36 cellular contexts compared by ENCODE assay signal in genomic region chr13:66459143-66459542, GRCh38.
"Had no signal": no experiment of that assay in that cellular context is flagged by ENCODE, and none has a peak within 500 bp of the region (broad histone marks: within the 10 kb centered on the region; RNA-seq: fewer than 3 reads in every experiment).

No MANE protein-coding gene starts in this region.

- H3K4me1 ChIP-seq: ascending aorta, Peyer's patch had no signal

- H3K9me3 ChIP-seq: ascending aorta, MG63, Peyer's patch had no signal

- H3K36me3 ChIP-seq: ascending aorta, cardiac muscle cell, MG63, Peyer's patch, WERI-Rb-1 had no signal

- H3K4me3 ChIP-seq: ascending aorta, cardiac muscle cell, MG63, Peyer's patch had no signal

- H3K27ac ChIP-seq: ascending aorta, cardiac muscle cell, Peyer's patch, RWPE1, WERI-Rb-1 had no signal

- DNase-seq: activated CD4-positive, alpha-beta memory T cell treated with anti-CD3 and anti-CD28 coated beads, Interleukin-2, amount 10 ng/mL, durations not matched to agents 7 days and 5 days; activated CD4-positive, alpha-beta T cell treated with anti-CD3 and anti-CD28 coated beads for 1 hour; activated CD4-positive, alpha-beta T cell treated with anti-CD3 and anti-CD28 coated beads for 48 hours; activated CD4-positive, CD25-positive, alpha-beta regulatory T cell; activated CD8-positive, alpha-beta memory T cell treated with anti-CD3 and anti-CD28 coated beads for 24 hours; activated CD8-positive, alpha-beta memory T cell treated with anti-CD3 and anti-CD28 coated beads, Interleukin-2, amount 10 ng/mL, durations not matched to agents 7 days and 5 days; activated CD8-positive, alpha-beta memory T cell treated with anti-CD3 and anti-CD28 coated beads, Interleukin-2, amount 50 U/mL, for 48 hours; activated effector memory CD4-positive, alpha-beta T cell treated with anti-CD3 and anti-CD28 coated beads, Interleukin-2, amount 50 U/mL, for 16 hours; activated naive CD4-positive, alpha-beta T cell treated with Interleukin-2 at 50 U/mL for 16 hours; activated naive CD8-positive, alpha-beta T cell treated with anti-CD3 and anti-CD28 coated beads, Interleukin-2, amount 10 ng/mL, durations not matched to agents 7 days and 5 days; activated T-cell treated with anti-CD3 and anti-CD28 coated beads, Interleukin-2, amount 50 U/mL, for 72 hours; amygdala; Kasumi-1; KBM-7; MG63; MV-4-11; NCI-H1092 treated with DMSO at 0.1 percent for 48 hours; NCI-H1417; NCI-H146; NCI-H187; NCI-H2029 treated with DMSO at 0.1 percent for 48 hours; NCI-H2107; NCI-H2171; NCI-H510A; NCI-H526; NCI-H748 treated with DMSO at 0.1 percent for 48 hours; NK-92 treated with Interleukin-12 subunit alpha and Interleukin-12 subunit beta, amount 100 ng/mL, for 24 hours; Peyer's patch; SIG-M5; T1000; WERI-Rb-1 had no signal

- ATAC-seq: activated CD8-positive, alpha-beta memory T cell treated with anti-CD3 and anti-CD28 coated beads, Interleukin-2, amount 10 ng/mL, durations not matched to agents 7 days and 5 days; activated T-cell treated with anti-CD3 and anti-CD28 coated beads, Interleukin-2, amount 50 U/mL, for 72 hours; activated T-helper 17 cell treated with anti-CD3 and anti-CD28 coated beads, Interleukin-2, amount 50 U/mL, for 72 hours; Right ventricle myocardium inferior had no signal

- H3K27me3 ChIP-seq: ascending aorta, cardiac muscle cell, MG63, Peyer's patch had no signal
